ENCODE assay signal across 8 cellular contexts in the genomic region with DNA sequence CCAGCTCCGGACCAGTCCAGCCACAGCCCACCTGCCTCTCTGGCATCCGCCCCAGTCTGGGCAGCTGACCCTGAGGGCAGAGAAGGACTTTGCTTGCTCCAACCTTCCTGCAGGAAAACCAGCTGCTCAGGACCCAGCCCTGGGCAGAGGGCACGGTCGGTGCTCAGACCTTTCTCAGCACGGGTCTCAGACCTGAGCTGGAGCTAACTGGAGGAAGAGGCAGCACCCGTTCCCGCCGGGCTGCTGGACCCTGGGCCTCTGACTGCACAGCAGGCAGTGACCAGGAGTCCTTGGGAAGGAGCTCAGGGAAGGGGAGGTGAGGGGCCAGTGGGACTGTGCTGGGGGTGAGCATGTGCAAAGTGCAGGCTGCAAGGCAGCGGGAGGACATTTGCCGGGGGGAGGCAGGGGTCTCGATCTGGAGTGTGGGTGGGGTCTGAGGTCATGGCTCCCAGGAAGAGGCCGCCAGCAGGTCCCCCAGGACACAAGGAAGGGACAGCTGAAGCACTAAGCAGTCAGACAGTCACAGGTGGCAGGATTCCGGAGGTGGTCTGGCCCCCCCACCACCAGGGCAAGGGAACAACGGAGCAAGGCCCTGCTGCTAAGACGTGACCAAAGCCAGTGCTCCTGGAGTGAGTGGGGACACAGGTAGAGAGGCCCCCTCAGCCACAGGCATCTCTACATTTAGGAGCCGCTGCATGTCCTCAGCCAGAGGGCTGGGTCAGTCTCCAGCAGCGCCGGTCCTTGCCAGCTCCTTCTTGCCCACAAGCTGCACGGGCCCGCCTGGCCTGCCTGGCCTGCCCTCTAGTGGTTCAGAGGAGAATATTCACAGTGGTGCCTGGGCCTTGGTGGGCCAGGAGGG. TPM values are rescaled to one million over a fixed set of nuclear protein-coding genes. Genes with fewer than 3 reads are reported as not detected.
DNase-seq lines count a peak whose midpoint lies in the region; ATAC-seq, FAIRE-seq and TF ChIP-seq lines count a peak whose summit lies in the region.

No MANE protein-coding gene starts in this region.

- POLR2A ChIA-PET in K562 (lab: Yijun Ruan, JAX): interaction anchor here (0.6 to 2.1 kb wide), 6 partner anchors 10 to 195 kb away, joined by 3 to 10 read pairs (median 4); a partner anchor contains a TSS

- TF ChIP-seq RAD21 in K562 (CRISPR knock-in tag; conservative IDR thresholded peaks at IDR 0.05 in 1 of 2, IDR thresholded peaks at IDR 0.05 in 1 of 2): peak; percentile 26 to 59; a peak in 3 of 4 replicates

- peaks cover 7% of the 10 kb centered on the region for H3K79me2 ChIP-seq in K562 (ENCODE audit: control insufficient read depth, insufficient read depth, low read length)

- intact Hi-C loops in K562 (cut with micrococcal nuclease) (loop anchor here (1.0 kb wide), 2 partner anchors 93 to 175 kb away; no protein-coding TSS in a partner anchor), spleen (cut with DNase I; ENCODE audit: low total_unique reads) (loop anchor here (2.0 kb wide), 1 partner anchor 92 kb away; no protein-coding TSS in a partner anchor)

- 0 out of 2 replicates have a peak, but pooled peaks cover 6% of the 10 kb centered on the region for H4K20me1 ChIP-seq in K562 (replicated peaks; ENCODE audit: control insufficient read depth, insufficient read depth, low read length)

- H3K4me2 ChIP-seq in K562 (ENCODE audit: insufficient read depth, low read length): no peak overlapping the region

- H3K36me3 ChIP-seq in SJCRH30 (no peaks in the 10 kb centered on the region), K562 (ENCODE audit: control insufficient read depth, insufficient read depth, low read length) (peaks cover 26% of the 10 kb centered on the region; the same call in 2 of the 3 replicates), iPS-15b (ENCODE audit: control insufficient read depth, insufficient read depth, low read length) (peaks cover 42% of the 10 kb centered on the region), spleen (peaks cover 0 to 75% (median 39%) of the 10 kb centered on the region in 6 donors)

- BruUV-seq in K562 (replicated peaks; lab: Mats Ljungman, UMichigan): no TSS peak

- peaks cover 17% of the 10 kb centered on the region for H3K4me1 ChIP-seq in SJCRH30
- peaks cover 46 to 74% of the 10 kb centered on the region in 2 experiments for H3K4me1 ChIP-seq in K562 (replicated peaks in 1 of 2; ENCODE audit: control insufficient read depth in 2 of 2, insufficient read depth in 2 of 2, low read length in 2 of 2)
- H3K4me1 ChIP-seq in iPS-15b (ENCODE audit: control insufficient read depth, insufficient read depth, low read length): peaks cover 3% of the 10 kb centered on the region
- peaks cover 12 to 57% (median 30%) of the 10 kb centered on the region in 6 donors for H3K4me1 ChIP-seq in spleen

- H3K4me3 ChIP-seq in SJCRH30 (no peak overlapping the region), K562 (no peak overlapping the region), iPS-15b (ENCODE audit: low read depth, low read length) (no peak overlapping the region), spleen (no peak overlapping the region)

- peak; percentile 86 for DNase-seq in D721Med (ENCODE audit: insufficient read length, low spot score)
- DNase-seq in HTR-8/SVneo (ENCODE audit: insufficient read length, low spot score): peak; percentile 48
- DNase-seq in SJCRH30: peak; percentile 82 to 89
- DNase-seq in K562 (ENCODE audit: extremely low read depth in 1 of 4, low spot score in 3 of 4): peak; percentile 67 to 78 (median 68)
- peak; percentile 92 for DNase-seq in spleen
- DNase-seq in NCI-H526 treated with DMSO at 0.1 percent for 48 hours (lab: John Stamatoyannopoulos, UW): no peak
- no peak for DNase-seq in NCI-H226

- 60% methylated on average over 15 of the region's 20 CpGs for WGBS in K562 (ENCODE audit: insufficient coverage, low coverage, missing lambda C conversion rate)
- 58 to 84% (median 62%) methylated on average over 10 to 20 of the region's 20 CpGs for WGBS in spleen, 5 donors

- 0 out of 2 replicates have a peak overlapping the region, but pooled peaks have one; percentile 30 for H2AFZ ChIP-seq in K562 (ENCODE audit: low read depth, low read length)

- FAIRE-seq in D721Med (lab: Jason Lieb, UNC) (no peak), HTR-8/SVneo (lab: Jason Lieb, UNC) (no peak), K562 (lab: Jason Lieb, UNC) (peak; percentile 32)

- ATAC-seq in K562: peak; percentile 68

- peaks cover 6% of the 10 kb centered on the region for H3K9me1 ChIP-seq in K562 (ENCODE audit: control insufficient read depth, insufficient read depth, low read length)

- H3K27me3 ChIP-seq in SJCRH30 (no peaks in the 10 kb centered on the region), K562 (ENCODE audit: control insufficient read depth in 2 of 2, insufficient read depth in 2 of 2, low read length in 2 of 2) (no peaks in the 10 kb centered on the region), iPS-15b (ENCODE audit: control insufficient read depth, insufficient read depth, low read length) (no peaks in the 10 kb centered on the region), spleen (replicated peaks in 1 of 7) (no peaks in the 10 kb centered on the region)

- H3K9ac ChIP-seq in K562 (ENCODE audit: insufficient read depth in 1 of 2, low read depth in 2 of 2, low read length in 2 of 2) (peak overlapping the region in 1 of 2 experiments; percentile 85; a peak in 3 of 4 replicates), iPS-15b (ENCODE audit: low read depth, low read length) (peak overlapping the region; percentile 24)

- in situ Hi-C loops in K562 (cut with MboI): no loop called here

- CTCF ChIA-PET in K562 (lab: Yijun Ruan, JAX; ENCODE audit: low intra/inter-chr PET ratio): interaction anchor here (0.6 to 3.9 kb wide), 3 partner anchors 93 to 180 kb away, joined by 3 to 57 read pairs (median 36); no protein-coding TSS in a partner anchor

- TF ChIP-seq EP300 in K562 (IDR thresholded peaks at IDR 0.05; ENCODE audit: low read length): no peak

- H3K9me3 ChIP-seq in SJCRH30 (replicated peaks): no peaks in the 10 kb centered on the region
- H3K9me3 ChIP-seq in K562 (replicated peaks; ENCODE audit: control insufficient read depth, insufficient read depth, low read depth, low read length): no peaks in the 10 kb centered on the region
- no peaks in the 10 kb centered on the region for H3K9me3 ChIP-seq in iPS-15b (ENCODE audit: control insufficient read depth, insufficient read depth, low read length)
- H3K9me3 ChIP-seq in spleen: no peaks in the 10 kb centered on the region

- H3K27ac ChIP-seq in SJCRH30: peak overlapping the region; percentile 33
- H3K27ac ChIP-seq in K562 (ENCODE audit: extremely low read depth, low read depth, low read length): no peak overlapping the region
- peak overlapping the region in 2 of 8 donors; percentile 29 to 48 for H3K27ac ChIP-seq in spleen

- TF ChIP-seq CTCF in D721Med (IDR thresholded peaks at IDR 0.05; ENCODE audit: insufficient read depth, missing control alignments) (peak; percentile 88), K562 (IDR thresholded peaks at IDR 0.05 in 2 of 3, conservative IDR thresholded peaks at IDR 0.05 in 1 of 3; ENCODE audit: insufficient read depth in 2 of 3, low read depth in 1 of 3, low read length in 3 of 3) (peak; percentile 79 to 95 (median 87)), spleen (IDR thresholded peaks at IDR 0.05 in 8 of 11, conservative IDR thresholded peaks at IDR 0.05 in 3 of 11) (peak; percentile 69 to 95 (median 86))

- TF ChIP-seq POLR2A in K562 (conservative IDR thresholded peaks at IDR 0.05) (no peak), spleen (IDR thresholded peaks at IDR 0.05) (no peak)

RNA-seq across cellular contexts. Expression of a gene that starts 4.7 kb away (rescaled TPM):
- 44.7 and 46.4 TPM in 2 replicates for total RNA-seq in SJCRH30 (2014; rRNA removed; shearing (Covaris generic))
- total RNA-seq in K562 (2011; cell fraction: chromatin; rRNA removed; ENCODE audit: low replicate concordance): 99.6 and 215 TPM in 2 replicates
- total RNA-seq in K562 (2011; cell fraction: nucleolus; rRNA removed): 168 and 199 TPM in 2 replicates
- 195 and 215 TPM in 2 replicates for total RNA-seq in K562 (2011; cell fraction: nucleoplasm; rRNA removed)
- total RNA-seq in K562 (2014; rRNA removed): 56.6 and 88.7 TPM in 2 replicates
- 48.1 and 53.8 TPM in 2 replicates for total RNA-seq in K562 (2014; rRNA removed; fragmentation: Illumina TruSeq; extraction: Trizol)
- 71.1 and 73.4 TPM in 2 replicates for total RNA-seq in K562 (2015; rRNA removed; fragmentation: Illumina TruSeq; extraction: Trizol)
- 95.3 and 102 TPM in 2 replicates for total RNA-seq in K562 (2021)
- 93.8 and 101 TPM in 2 replicates for polyA plus RNA-seq in K562 (2011; rRNA removed)
- polyA plus RNA-seq in K562 (2011; cell fraction: cytosol; rRNA removed): 131 and 200 TPM in 2 replicates
- polyA plus RNA-seq in K562 (2011; cell fraction: nucleus; rRNA removed): 142 and 205 TPM in 2 replicates
- polyA plus RNA-seq in K562 (2012): 83.9 and 86.2 TPM in 2 replicates
- 126 and 142 TPM in 2 replicates for polyA plus RNA-seq in K562 (2014; fragmentation: Illumina TruSeq; extraction: Trizol)
- 10 to 100 TPM; 43.5 to 69.3 TPM for polyA plus RNA-seq in K562 (2014; fragmentation: Nextera tagmentation; extraction: Ambion mirVana)
- 104 and 107 TPM in 2 replicates for polyA plus RNA-seq in K562 (2014; rRNA removed)
- polyA minus RNA-seq in K562 (2011; rRNA and poly(A)+ RNA removed): 54.4 and 75.4 TPM in 2 replicates
- polyA minus RNA-seq in K562 (2011; cell fraction: cytosol; rRNA and poly(A)+ RNA removed): 56.3 and 59.9 TPM in 2 replicates
- polyA minus RNA-seq in K562 (2011; cell fraction: nucleus; rRNA and poly(A)+ RNA removed): 64.1 and 85.1 TPM in 2 replicates
- 10 to 100 TPM; 19.5 to 31.3 (median 25.2) TPM for total RNA-seq in spleen
- 10 to 100 TPM; 23.6 to 33.8 (median 28.1) TPM for polyA plus RNA-seq in spleen

RNA-seq across cellular contexts. Expression of a gene that starts 11.8 kb away (rescaled TPM):
- 0.20 and 0.51 TPM in 2 replicates for total RNA-seq in SJCRH30 (2014; rRNA removed; shearing (Covaris generic))
- 4.2 and 9.4 TPM in 2 replicates for total RNA-seq in K562 (2011; cell fraction: chromatin; rRNA removed; ENCODE audit: low replicate concordance)
- total RNA-seq in K562 (2011; cell fraction: nucleolus; rRNA removed): 7.7 and 10.1 TPM in 2 replicates
- total RNA-seq in K562 (2011; cell fraction: nucleoplasm; rRNA removed): 4.3 and 4.5 TPM in 2 replicates
- total RNA-seq in K562 (2014; rRNA removed) (2.5 and 3.1 TPM in 2 replicates), K562 (2014; rRNA removed; fragmentation: Illumina TruSeq; extraction: Trizol) (0.80 and 1.2 TPM in 2 replicates), K562 (2015; rRNA removed; fragmentation: Illumina TruSeq; extraction: Trizol) (0.58 and 1.3 TPM in 2 replicates), K562 (2021) (3.0 and 3.7 TPM in 2 replicates), spleen (1 to 10 TPM in 2 of 7 donors, under 1 TPM in 3, not detected in 2; 0.46 to 3.6 (median 0.94) TPM)
- polyA plus RNA-seq in K562 (2011; rRNA removed) (1.2 and 1.6 TPM in 2 replicates), K562 (2014; fragmentation: Illumina TruSeq; extraction: Trizol) (0.82 and 1.2 TPM in 2 replicates), K562 (2014; fragmentation: Nextera tagmentation; extraction: Ambion mirVana) (under 1 TPM; 0.18 to 0.41 TPM), K562 (2014; rRNA removed) (4.3 and 4.8 TPM in 2 replicates), spleen (under 1 TPM; 0.13 to 0.51 (median 0.42) TPM)
- 1.8 and 2.2 TPM in 2 replicates for polyA plus RNA-seq in K562 (2011; cell fraction: cytosol; rRNA removed)
- polyA plus RNA-seq in K562 (2011; cell fraction: nucleus; rRNA removed): 12.7 and 14.3 TPM in 2 replicates
- polyA plus RNA-seq in K562 (2012): 1.7 and 5.0 TPM in 2 replicates
- polyA minus RNA-seq in K562 (2011; rRNA and poly(A)+ RNA removed): 0.75 TPM in 1 of 2 replicates, not detected in the other
- polyA minus RNA-seq in K562 (2011; cell fraction: cytosol; rRNA and poly(A)+ RNA removed): 3.0 TPM in 1 of 2 replicates, not detected in the other
- polyA minus RNA-seq in K562 (2011; cell fraction: nucleus; rRNA and poly(A)+ RNA removed): 2.6 TPM in 2 replicates

RNA-seq across cellular contexts. Expression of a gene that starts 25.5 kb away (rescaled TPM):
- total RNA-seq in SJCRH30 (2014; rRNA removed; shearing (Covaris generic)): 19.6 and 24.3 TPM in 2 replicates
- 24.9 and 89.8 TPM in 2 replicates for total RNA-seq in K562 (2011; cell fraction: chromatin; rRNA removed; ENCODE audit: low replicate concordance)
- 90.4 and 100 TPM in 2 replicates for total RNA-seq in K562 (2011; cell fraction: nucleolus; rRNA removed)
- total RNA-seq in K562 (2011; cell fraction: nucleoplasm; rRNA removed): 52.6 and 55.0 TPM in 2 replicates
- 25.5 and 47.2 TPM in 2 replicates for total RNA-seq in K562 (2014; rRNA removed)
- 2.8 and 6.6 TPM in 2 replicates for total RNA-seq in K562 (2014; rRNA removed; fragmentation: Illumina TruSeq; extraction: Trizol)
- 17.2 and 19.0 TPM in 2 replicates for total RNA-seq in K562 (2015; rRNA removed; fragmentation: Illumina TruSeq; extraction: Trizol)
- 43.1 and 47.1 TPM in 2 replicates for total RNA-seq in K562 (2021)
- polyA plus RNA-seq in K562 (2011; rRNA removed): 14.0 and 19.4 TPM in 2 replicates
- 30.0 and 73.0 TPM in 2 replicates for polyA plus RNA-seq in K562 (2011; cell fraction: cytosol; rRNA removed)
- 34.4 and 63.8 TPM in 2 replicates for polyA plus RNA-seq in K562 (2011; cell fraction: nucleus; rRNA removed)
- 26.5 and 52.2 TPM in 2 replicates for polyA plus RNA-seq in K562 (2012)
- 15.4 and 34.0 TPM in 2 replicates for polyA plus RNA-seq in K562 (2014; fragmentation: Illumina TruSeq; extraction: Trizol)
- polyA plus RNA-seq in K562 (2014; fragmentation: Nextera tagmentation; extraction: Ambion mirVana): 1 to 10 TPM; 2.6 to 3.4 TPM
- polyA plus RNA-seq in K562 (2014; rRNA removed): 26.0 and 42.6 TPM in 2 replicates
- polyA minus RNA-seq in K562 (2011; rRNA and poly(A)+ RNA removed): 7.5 and 10.6 TPM in 2 replicates
- polyA minus RNA-seq in K562 (2011; cell fraction: cytosol; rRNA and poly(A)+ RNA removed): 30.9 and 50.2 TPM in 2 replicates
- polyA minus RNA-seq in K562 (2011; cell fraction: nucleus; rRNA and poly(A)+ RNA removed): 24.7 and 25.8 TPM in 2 replicates
- total RNA-seq in spleen: 10 to 100 TPM; 48.6 to 92.8 (median 65.8) TPM
- polyA plus RNA-seq in spleen: 10 to 100 TPM; 16.0 to 36.7 (median 19.5) TPM

RNA-seq across cellular contexts. Expression of a gene that starts 38.4 kb away (rescaled TPM):
- 4.0 and 5.0 TPM in 2 replicates for total RNA-seq in SJCRH30 (2014; rRNA removed; shearing (Covaris generic))
- total RNA-seq in K562 (2011; cell fraction: chromatin; rRNA removed; ENCODE audit: low replicate concordance): 18.1 and 34.4 TPM in 2 replicates
- total RNA-seq in K562 (2011; cell fraction: nucleolus; rRNA removed): 13.4 and 13.5 TPM in 2 replicates
- 17.2 and 24.7 TPM in 2 replicates for total RNA-seq in K562 (2011; cell fraction: nucleoplasm; rRNA removed)
- total RNA-seq in K562 (2014; rRNA removed): 2.1 and 4.5 TPM in 2 replicates
- total RNA-seq in K562 (2014; rRNA removed; fragmentation: Illumina TruSeq; extraction: Trizol): 1.6 and 2.3 TPM in 2 replicates
- 2.8 and 4.1 TPM in 2 replicates for total RNA-seq in K562 (2015; rRNA removed; fragmentation: Illumina TruSeq; extraction: Trizol)
- 11.2 and 16.7 TPM in 2 replicates for total RNA-seq in K562 (2021)
- 4.4 and 7.7 TPM in 2 replicates for polyA plus RNA-seq in K562 (2011; rRNA removed)
- 8.2 and 9.0 TPM in 2 replicates for polyA plus RNA-seq in K562 (2011; cell fraction: cytosol; rRNA removed)
- 16.1 and 16.7 TPM in 2 replicates for polyA plus RNA-seq in K562 (2011; cell fraction: nucleus; rRNA removed)
- polyA plus RNA-seq in K562 (2012): 13.8 and 19.2 TPM in 2 replicates
- polyA plus RNA-seq in K562 (2014; fragmentation: Illumina TruSeq; extraction: Trizol): 5.6 and 9.1 TPM in 2 replicates
- under 1 TPM; 0.17 to 0.25 TPM for polyA plus RNA-seq in K562 (2014; fragmentation: Nextera tagmentation; extraction: Ambion mirVana)
- 3.6 and 6.6 TPM in 2 replicates for polyA plus RNA-seq in K562 (2014; rRNA removed)
- 2.1 and 2.7 TPM in 2 replicates for polyA minus RNA-seq in K562 (2011; rRNA and poly(A)+ RNA removed)
- polyA minus RNA-seq in K562 (2011; cell fraction: cytosol; rRNA and poly(A)+ RNA removed): 3.5 and 5.9 TPM in 2 replicates
- 4.8 and 8.4 TPM in 2 replicates for polyA minus RNA-seq in K562 (2011; cell fraction: nucleus; rRNA and poly(A)+ RNA removed)
- 100 to 1,000 TPM in 1 of 7 donors, 10 to 100 TPM in 6; 27.3 to 102 (median 72.8) TPM for total RNA-seq in spleen
- 10 to 100 TPM; 28.6 to 39.6 (median 29.0) TPM for polyA plus RNA-seq in spleen

RNA-seq across cellular contexts. Expression of a gene that starts 43.0 kb away (rescaled TPM):
- 59.9 and 61.5 TPM in 2 replicates for total RNA-seq in SJCRH30 (2014; rRNA removed; shearing (Covaris generic))
- 18.9 and 41.8 TPM in 2 replicates for total RNA-seq in K562 (2011; cell fraction: chromatin; rRNA removed; ENCODE audit: low replicate concordance)
- 25.3 and 31.9 TPM in 2 replicates for total RNA-seq in K562 (2011; cell fraction: nucleolus; rRNA removed)
- total RNA-seq in K562 (2011; cell fraction: nucleoplasm; rRNA removed): 19.5 and 22.4 TPM in 2 replicates
- total RNA-seq in K562 (2014; rRNA removed) (13.0 and 16.0 TPM in 2 replicates), K562 (2014; rRNA removed; fragmentation: Illumina TruSeq; extraction: Trizol) (6.4 and 8.2 TPM in 2 replicates), K562 (2015; rRNA removed; fragmentation: Illumina TruSeq; extraction: Trizol) (16.8 and 17.0 TPM in 2 replicates), K562 (2021) (17.3 and 18.7 TPM in 2 replicates), spleen (100 to 1,000 TPM in 1 of 7 donors, 10 to 100 TPM in 6; 62.5 to 118 (median 75.9) TPM)
- polyA plus RNA-seq in K562 (2011; rRNA removed) (23.0 and 23.7 TPM in 2 replicates), K562 (2014; fragmentation: Illumina TruSeq; extraction: Trizol) (14.5 and 15.6 TPM in 2 replicates), K562 (2014; fragmentation: Nextera tagmentation; extraction: Ambion mirVana) (under 1 TPM; 0.13 to 0.20 TPM), K562 (2014; rRNA removed) (16.4 and 19.0 TPM in 2 replicates), spleen (10 to 100 TPM; 29.0 to 68.0 (median 31.7) TPM)
- polyA plus RNA-seq in K562 (2011; cell fraction: cytosol; rRNA removed): 30.5 and 46.9 TPM in 2 replicates
- 51.3 and 78.0 TPM in 2 replicates for polyA plus RNA-seq in K562 (2011; cell fraction: nucleus; rRNA removed)
- polyA plus RNA-seq in K562 (2012): 13.2 and 13.7 TPM in 2 replicates
- 5.5 and 6.3 TPM in 2 replicates for polyA minus RNA-seq in K562 (2011; rRNA and poly(A)+ RNA removed)
- polyA minus RNA-seq in K562 (2011; cell fraction: cytosol; rRNA and poly(A)+ RNA removed): 3.5 and 5.2 TPM in 2 replicates
- 10.4 and 11.2 TPM in 2 replicates for polyA minus RNA-seq in K562 (2011; cell fraction: nucleus; rRNA and poly(A)+ RNA removed)

Comparison
In these comparisons a context has a peak if more than half of its experiments do, and no peak if none do; other contexts are left out.
1. DNase-seq: peak in D721Med (single experiment), HTR-8/SVneo (single experiment), SJCRH30 (2 of 2), K562 (4 of 4) and spleen (single experiment); none in NCI-H526 treated with DMSO at 0.1 percent for 48 hours (single experiment) and NCI-H226 (single experiment).
2. Peak in every context shown above with its lines, with median percentiles within 50 percentile points of each other: CTCF ChIP-seq.